Comparison of ENCODE assay signal across 2 cellular contexts in the genomic region with DNA sequence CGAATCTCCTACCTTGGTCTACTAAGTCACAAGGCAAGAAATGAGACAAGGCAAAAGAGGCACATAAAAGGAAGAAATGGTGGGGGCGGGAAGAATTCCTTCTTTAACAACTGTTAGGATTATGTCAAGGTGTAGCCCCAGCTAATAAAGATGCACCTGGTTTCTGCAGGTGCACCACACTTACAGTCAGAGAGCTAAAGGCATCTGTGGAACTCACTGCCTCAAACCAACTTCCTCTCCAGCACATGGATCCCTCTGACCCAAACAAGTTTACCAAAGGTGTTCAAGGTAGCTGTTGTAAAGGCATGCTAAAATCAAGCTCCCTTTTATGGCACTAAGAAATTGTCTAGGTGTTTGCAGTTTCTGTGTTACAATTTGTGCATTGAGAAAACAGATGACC.
TF ChIP-seq lines count a peak whose summit lies in the region.

No MANE protein-coding gene starts in this region.

TF ChIP-seq in A549, 52 proteins besides CTCF, POLR2A, EP300 and RAD21 (continued from another document):
- TF ChIP-seq, protein P1, sequence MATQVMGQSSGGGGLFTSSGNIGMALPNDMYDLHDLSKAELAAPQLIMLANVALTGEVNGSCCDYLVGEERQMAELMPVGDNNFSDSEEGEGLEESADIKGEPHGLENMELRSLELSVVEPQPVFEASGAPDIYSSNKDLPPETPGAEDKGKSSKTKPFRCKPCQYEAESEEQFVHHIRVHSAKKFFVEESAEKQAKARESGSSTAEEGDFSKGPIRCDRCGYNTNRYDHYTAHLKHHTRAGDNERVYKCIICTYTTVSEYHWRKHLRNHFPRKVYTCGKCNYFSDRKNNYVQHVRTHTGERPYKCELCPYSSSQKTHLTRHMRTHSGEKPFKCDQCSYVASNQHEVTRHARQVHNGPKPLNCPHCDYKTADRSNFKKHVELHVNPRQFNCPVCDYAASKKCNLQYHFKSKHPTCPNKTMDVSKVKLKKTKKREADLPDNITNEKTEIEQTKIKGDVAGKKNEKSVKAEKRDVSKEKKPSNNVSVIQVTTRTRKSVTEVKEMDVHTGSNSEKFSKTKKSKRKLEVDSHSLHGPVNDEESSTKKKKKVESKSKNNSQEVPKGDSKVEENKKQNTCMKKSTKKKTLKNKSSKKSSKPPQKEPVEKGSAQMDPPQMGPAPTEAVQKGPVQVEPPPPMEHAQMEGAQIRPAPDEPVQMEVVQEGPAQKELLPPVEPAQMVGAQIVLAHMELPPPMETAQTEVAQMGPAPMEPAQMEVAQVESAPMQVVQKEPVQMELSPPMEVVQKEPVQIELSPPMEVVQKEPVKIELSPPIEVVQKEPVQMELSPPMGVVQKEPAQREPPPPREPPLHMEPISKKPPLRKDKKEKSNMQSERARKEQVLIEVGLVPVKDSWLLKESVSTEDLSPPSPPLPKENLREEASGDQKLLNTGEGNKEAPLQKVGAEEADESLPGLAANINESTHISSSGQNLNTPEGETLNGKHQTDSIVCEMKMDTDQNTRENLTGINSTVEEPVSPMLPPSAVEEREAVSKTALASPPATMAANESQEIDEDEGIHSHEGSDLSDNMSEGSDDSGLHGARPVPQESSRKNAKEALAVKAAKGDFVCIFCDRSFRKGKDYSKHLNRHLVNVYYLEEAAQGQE (IDR thresholded peaks at IDR 0.05) = no peak
- TF ChIP-seq KDM5A (IDR thresholded peaks at IDR 0.05) (no peak), GATA3 (IDR thresholded peaks at IDR 0.05; ENCODE audit: borderline replicate concordance) (no peak), MYC (IDR thresholded peaks at IDR 0.05; ENCODE audit: borderline replicate concordance, low read length) (no peak)
- TF ChIP-seq, protein P2, sequence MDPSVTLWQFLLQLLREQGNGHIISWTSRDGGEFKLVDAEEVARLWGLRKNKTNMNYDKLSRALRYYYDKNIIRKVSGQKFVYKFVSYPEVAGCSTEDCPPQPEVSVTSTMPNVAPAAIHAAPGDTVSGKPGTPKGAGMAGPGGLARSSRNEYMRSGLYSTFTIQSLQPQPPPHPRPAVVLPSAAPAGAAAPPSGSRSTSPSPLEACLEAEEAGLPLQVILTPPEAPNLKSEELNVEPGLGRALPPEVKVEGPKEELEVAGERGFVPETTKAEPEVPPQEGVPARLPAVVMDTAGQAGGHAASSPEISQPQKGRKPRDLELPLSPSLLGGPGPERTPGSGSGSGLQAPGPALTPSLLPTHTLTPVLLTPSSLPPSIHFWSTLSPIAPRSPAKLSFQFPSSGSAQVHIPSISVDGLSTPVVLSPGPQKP (IDR thresholded peaks at IDR 0.05; ENCODE audit: low read depth, low read length) = no peak

TF ChIP-seq in GM23338, 12 proteins besides CTCF, POLR2A, EP300 and RAD21 (continued from another document):
- TF ChIP-seq, protein P1 (IDR thresholded peaks at IDR 0.05; ENCODE audit: unreplicated experiment) = no peak
- TF ChIP-seq CREB1 (CRISPR knock-in tag; IDR thresholded peaks at IDR 0.05; ENCODE audit: low read depth) (no peak), POLR2AphosphoS5 (IDR thresholded peaks at IDR 0.05; ENCODE audit: low read depth) (no peak)
- TF ChIP-seq, protein P3, sequence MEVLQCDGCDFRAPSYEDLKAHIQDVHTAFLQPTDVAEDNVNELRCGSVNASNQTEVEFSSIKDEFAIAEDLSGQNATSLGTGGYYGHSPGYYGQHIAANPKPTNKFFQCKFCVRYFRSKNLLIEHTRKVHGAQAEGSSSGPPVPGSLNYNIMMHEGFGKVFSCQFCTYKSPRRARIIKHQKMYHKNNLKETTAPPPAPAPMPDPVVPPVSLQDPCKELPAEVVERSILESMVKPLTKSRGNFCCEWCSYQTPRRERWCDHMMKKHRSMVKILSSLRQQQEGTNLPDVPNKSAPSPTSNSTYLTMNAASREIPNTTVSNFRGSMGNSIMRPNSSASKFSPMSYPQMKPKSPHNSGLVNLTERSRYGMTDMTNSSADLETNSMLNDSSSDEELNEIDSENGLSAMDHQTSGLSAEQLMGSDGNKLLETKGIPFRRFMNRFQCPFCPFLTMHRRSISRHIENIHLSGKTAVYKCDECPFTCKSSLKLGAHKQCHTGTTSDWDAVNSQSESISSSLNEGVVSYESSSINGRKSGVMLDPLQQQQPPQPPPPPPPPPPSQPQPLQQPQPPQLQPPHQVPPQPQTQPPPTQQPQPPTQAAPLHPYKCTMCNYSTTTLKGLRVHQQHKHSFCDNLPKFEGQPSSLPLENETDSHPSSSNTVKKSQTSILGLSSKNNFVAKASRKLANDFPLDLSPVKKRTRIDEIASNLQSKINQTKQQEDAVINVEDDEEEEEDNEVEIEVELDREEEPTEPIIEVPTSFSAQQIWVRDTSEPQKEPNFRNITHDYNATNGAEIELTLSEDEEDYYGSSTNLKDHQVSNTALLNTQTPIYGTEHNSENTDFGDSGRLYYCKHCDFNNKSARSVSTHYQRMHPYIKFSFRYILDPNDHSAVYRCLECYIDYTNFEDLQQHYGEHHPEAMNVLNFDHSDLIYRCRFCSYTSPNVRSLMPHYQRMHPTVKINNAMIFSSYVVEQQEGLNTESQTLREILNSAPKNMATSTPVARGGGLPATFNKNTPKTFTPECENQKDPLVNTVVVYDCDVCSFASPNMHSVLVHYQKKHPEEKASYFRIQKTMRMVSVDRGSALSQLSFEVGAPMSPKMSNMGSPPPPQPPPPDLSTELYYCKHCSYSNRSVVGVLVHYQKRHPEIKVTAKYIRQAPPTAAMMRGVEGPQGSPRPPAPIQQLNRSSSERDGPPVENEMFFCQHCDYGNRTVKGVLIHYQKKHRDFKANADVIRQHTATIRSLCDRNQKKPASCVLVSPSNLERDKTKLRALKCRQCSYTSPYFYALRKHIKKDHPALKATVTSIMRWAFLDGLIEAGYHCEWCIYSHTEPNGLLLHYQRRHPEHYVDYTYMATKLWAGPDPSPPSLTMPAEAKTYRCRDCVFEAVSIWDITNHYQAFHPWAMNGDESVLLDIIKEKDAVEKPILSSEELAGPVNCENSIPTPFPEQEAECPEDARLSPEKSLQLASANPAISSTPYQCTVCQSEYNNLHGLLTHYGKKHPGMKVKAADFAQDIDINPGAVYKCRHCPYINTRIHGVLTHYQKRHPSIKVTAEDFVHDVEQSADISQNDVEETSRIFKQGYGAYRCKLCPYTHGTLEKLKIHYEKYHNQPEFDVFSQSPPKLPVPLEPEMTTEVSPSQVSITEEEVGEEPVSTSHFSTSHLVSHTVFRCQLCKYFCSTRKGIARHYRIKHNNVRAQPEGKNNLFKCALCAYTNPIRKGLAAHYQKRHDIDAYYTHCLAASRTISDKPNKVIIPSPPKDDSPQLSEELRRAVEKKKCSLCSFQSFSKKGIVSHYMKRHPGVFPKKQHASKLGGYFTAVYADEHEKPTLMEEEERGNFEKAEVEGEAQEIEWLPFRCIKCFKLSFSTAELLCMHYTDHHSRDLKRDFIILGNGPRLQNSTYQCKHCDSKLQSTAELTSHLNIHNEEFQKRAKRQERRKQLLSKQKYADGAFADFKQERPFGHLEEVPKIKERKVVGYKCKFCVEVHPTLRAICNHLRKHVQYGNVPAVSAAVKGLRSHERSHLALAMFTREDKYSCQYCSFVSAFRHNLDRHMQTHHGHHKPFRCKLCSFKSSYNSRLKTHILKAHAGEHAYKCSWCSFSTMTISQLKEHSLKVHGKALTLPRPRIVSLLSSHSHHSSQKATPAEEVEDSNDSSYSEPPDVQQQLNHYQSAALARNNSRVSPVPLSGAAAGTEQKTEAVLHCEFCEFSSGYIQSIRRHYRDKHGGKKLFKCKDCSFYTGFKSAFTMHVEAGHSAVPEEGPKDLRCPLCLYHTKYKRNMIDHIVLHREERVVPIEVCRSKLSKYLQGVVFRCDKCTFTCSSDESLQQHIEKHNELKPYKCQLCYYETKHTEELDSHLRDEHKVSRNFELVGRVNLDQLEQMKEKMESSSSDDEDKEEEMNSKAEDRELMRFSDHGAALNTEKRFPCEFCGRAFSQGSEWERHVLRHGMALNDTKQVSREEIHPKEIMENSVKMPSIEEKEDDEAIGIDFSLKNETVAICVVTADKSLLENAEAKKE (CRISPR knock-in tag; IDR thresholded peaks at IDR 0.05) = no peak
